20 cellular contexts compared by ENCODE assay signal in the genomic region with DNA sequence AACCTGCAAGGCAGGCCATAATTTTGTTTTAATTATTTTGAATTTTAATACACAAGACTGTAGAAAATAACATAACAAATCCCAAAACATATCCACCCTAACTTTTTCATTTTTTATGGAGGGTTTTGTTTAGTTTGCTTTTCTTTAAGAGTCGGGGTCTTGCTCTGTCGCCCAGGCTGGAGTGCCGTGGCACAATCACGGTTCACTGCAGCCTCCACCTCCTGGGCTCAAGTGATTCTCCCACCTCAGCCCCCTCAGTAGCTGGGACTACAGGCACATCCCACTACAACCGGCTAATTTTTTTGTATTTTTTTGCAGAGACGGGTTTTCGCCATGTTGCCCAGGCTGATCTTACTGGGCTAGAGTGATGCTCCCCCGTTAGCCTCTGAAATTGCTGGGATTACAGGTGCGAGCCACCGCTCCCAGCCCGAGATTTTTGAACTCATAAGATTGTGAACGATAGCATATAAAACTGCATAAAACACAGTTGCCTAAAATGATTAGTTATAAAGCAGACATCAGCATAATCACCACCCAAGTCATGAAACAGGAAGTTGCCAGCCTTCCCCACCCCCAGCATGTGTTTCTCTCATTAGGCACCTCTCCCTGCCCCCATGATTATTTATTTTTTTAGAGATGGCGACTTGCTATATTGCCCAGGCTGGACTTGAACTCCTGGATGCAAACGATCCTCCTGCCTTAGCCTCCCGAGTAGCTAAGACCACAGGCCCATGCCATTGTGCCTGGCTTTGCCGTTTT. TPM values are rescaled to one million over a fixed set of nuclear protein-coding genes. Genes with fewer than 3 reads are reported as not detected.
"Had no signal": no experiment of that assay in that cellular context is flagged by ENCODE, and none has a peak within 500 bp of the region (broad histone marks: within the 10 kb centered on the region; RNA-seq: fewer than 3 reads in every experiment).

No MANE protein-coding gene starts in this region.

- DNase-seq: activated B cell treated with CpG ODN at 0.5 μM for 24 hours; activated CD4-positive, alpha-beta T cell treated with anti-CD3 and anti-CD28 coated beads for 48 hours; activated CD8-positive, alpha-beta memory T cell treated with anti-CD3 and anti-CD28 coated beads, Interleukin-2, amount 50 U/mL, for 4 hours; activated CD8-positive, alpha-beta T cell treated with anti-CD3 and anti-CD28 coated beads, Interleukin-2, amount 10 ng/mL, durations not matched to agents 7 days and 5 days; activated gamma-delta T cell treated with Interleukin-2 at 50 U/mL for 16 hours; amniotic stem cell; heart right ventricle; left cardiac atrium; mammary epithelial cell; mucosa of descending colon; naive thymus-derived CD4-positive, alpha-beta T cell; stimulated activated CD4-positive, alpha-beta T cell treated with anti-CD3 and anti-CD28 coated beads, Interleukin-4, amount 100 ng/mL, for 24 hours; stimulated activated naive CD4-positive, alpha-beta T cell; tibial artery had no signal

- H3K4me3 ChIP-seq: gastroesophageal sphincter, heart right ventricle, mucosa of descending colon, skin epidermis, tibial artery, vagina had no signal

- H3K36me3 Mint-ChIP-seq: activated naive CD8-positive, alpha-beta T cell; naive thymus-derived CD4-positive, alpha-beta T cell had no signal

- H3K27me3 ChIP-seq: vagina had no signal

- H3K9me3 ChIP-seq: gastroesophageal sphincter, heart right ventricle, mucosa of descending colon, neutrophil, tibial artery, vagina had no signal

- H3K36me3 ChIP-seq: gastroesophageal sphincter, heart right ventricle, neutrophil, tibial artery, vagina had no signal

- H3K4me1 Mint-ChIP-seq: activated B cell treated with CpG ODN at 0.5 μM for 24 hours; naive thymus-derived CD4-positive, alpha-beta T cell had no signal

- H3K9me3 Mint-ChIP-seq: activated B cell treated with CpG ODN at 0.5 μM for 24 hours had no signal

- H3K27ac Mint-ChIP-seq: activated B cell treated with CpG ODN at 0.5 μM for 24 hours; activated CD8-positive, alpha-beta T cell treated with anti-CD3 and anti-CD28 coated beads, Interleukin-2, amount 10 ng/mL, durations not matched to agents 7 days and 5 days; activated naive CD8-positive, alpha-beta T cell; naive thymus-derived CD4-positive, alpha-beta T cell had no signal

- ATAC-seq: activated CD8-positive, alpha-beta T cell treated with anti-CD3 and anti-CD28 coated beads, Interleukin-2, amount 10 ng/mL, durations not matched to agents 7 days and 5 days; gastroesophageal sphincter; left cardiac atrium; naive thymus-derived CD4-positive, alpha-beta T cell had no signal

- H3K4me3 Mint-ChIP-seq: activated B cell treated with CpG ODN at 0.5 μM for 24 hours; activated CD8-positive, alpha-beta T cell treated with anti-CD3 and anti-CD28 coated beads, Interleukin-2, amount 10 ng/mL, durations not matched to agents 7 days and 5 days; activated naive CD8-positive, alpha-beta T cell; naive thymus-derived CD4-positive, alpha-beta T cell had no signal

RNA-seq across cellular contexts. Expression of a gene that starts 13.6 kb away (rescaled TPM):
- total RNA-seq: activated B cell treated with CpG ODN at 0.5 μM for 24 hours; activated CD8-positive, alpha-beta T cell treated with anti-CD3 and anti-CD28 coated beads, Interleukin-2, amount 10 ng/mL, durations not matched to agents 7 days and 5 days had no signal

RNA-seq across cellular contexts. Expression of a gene that starts 57.7 kb away (rescaled TPM):
- total RNA-seq: activated B cell treated with CpG ODN at 0.5 μM for 24 hours; activated CD8-positive, alpha-beta T cell treated with anti-CD3 and anti-CD28 coated beads, Interleukin-2, amount 10 ng/mL, durations not matched to agents 7 days and 5 days; gastroesophageal sphincter; heart right ventricle; left cardiac atrium; mammary epithelial cell; mucosa of descending colon; naive thymus-derived CD4-positive, alpha-beta T cell; subcutaneous adipose tissue; vagina had no signal
